Comparison of ENCODE assay signal across 8 cellular contexts in the genomic region with DNA sequence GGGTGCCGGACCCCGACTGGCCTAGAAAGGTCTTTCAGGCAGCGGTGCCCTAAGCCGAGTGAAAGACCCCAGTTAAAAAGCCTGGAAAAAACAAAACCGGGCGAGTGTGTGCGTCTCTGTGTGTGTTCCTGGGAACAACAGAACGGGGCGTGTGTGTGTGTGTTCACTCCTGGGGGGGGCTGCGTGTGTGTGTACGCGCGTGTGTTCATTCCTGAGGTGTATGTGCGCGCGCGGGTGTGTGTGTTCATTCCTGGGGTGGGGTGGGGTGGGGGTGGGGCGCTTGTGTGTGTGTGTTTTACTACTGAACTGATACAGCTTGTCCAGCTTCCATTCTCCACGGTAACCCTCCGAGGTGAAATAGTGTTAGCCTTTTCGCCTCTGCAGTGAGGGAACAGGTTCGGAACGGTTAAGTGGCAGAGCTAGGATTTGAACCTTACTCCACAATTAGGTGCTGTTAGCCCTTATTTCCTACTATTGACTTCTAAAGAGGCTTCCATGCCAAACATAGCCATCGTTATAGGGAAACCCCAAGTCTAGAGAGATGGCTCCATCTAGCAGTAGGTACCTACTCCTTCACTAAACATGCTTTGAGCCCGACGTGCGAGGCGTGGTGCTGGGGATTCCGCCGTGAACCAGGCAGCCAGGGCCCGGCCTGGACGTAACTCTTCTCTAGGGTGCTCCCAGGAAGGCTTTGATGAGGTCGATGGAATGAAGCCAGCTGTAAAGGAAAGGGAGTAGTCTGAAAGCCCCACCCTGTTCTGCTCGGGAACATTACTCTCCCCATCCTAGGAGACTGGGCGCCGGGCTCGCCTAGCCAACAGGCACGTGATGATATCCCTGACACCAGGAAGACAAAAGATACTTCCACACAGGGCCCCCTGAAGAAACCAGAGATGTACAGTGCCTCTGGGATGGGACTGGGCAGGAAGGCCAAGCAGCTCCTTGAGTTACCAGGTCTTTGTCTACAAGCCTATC. TPM values are rescaled to one million over a fixed set of nuclear protein-coding genes. Genes with fewer than 3 reads are reported as not detected.
DNase-seq lines count a peak whose midpoint lies in the region; ATAC-seq and TF ChIP-seq lines count a peak whose summit lies in the region.

No MANE protein-coding gene starts in this region.

- CTCF ChIA-PET in BJ (lab: Yijun Ruan, JAX): interaction anchor here (0.7 to 3.4 kb wide), 8 partner anchors 10 to 410 kb away, joined by 3 to 10 read pairs (median 4); no protein-coding TSS in a partner anchor

- peak overlapping the region; percentile 98 for H3K4me3 ChIP-seq in BJ (ENCODE audit: low read depth, low read length)

- peak; percentile 40 for ATAC-seq in GM18517 (IDR thresholded peaks at IDR 0.05; ENCODE audit: unreplicated experiment)
- ATAC-seq in left colon: peak; percentile 78
- ATAC-seq in stimulated activated naive CD8-positive, alpha-beta T cell treated with anti-CD3 and anti-CD28 coated beads, Interleukin-15, Interleukin-2, amounts not matched to agents 100 U/mL and 50 U/mL, for 24 hours: peak; percentile 36

- no peaks in the 10 kb centered on the region for H3K36me3 ChIP-seq in BJ (ENCODE audit: control insufficient read depth, insufficient read depth, low read length)

- TF ChIP-seq CTCF in BJ (IDR thresholded peaks at IDR 0.05; ENCODE audit: insufficient read depth, low read depth, low read length): no peak

- POLR2A ChIA-PET in BJ (lab: Charles Lee): interaction anchor here (0.5 kb wide), 1 partner anchor 102 kb away, joined by 5 read pairs; no protein-coding TSS in a partner anchor

- DNase-seq in BJ (ENCODE audit: low read depth) (no peak), HuH-7.5 (ENCODE audit: low spot score) (peak; percentile 41), RKO (ENCODE audit: low spot score) (peak; percentile 71), cerebellum (ENCODE audit: low spot score) (peak; percentile 16), left colon (peak; percentile 85 to 93)
- DNase-seq in stimulated activated naive CD8-positive, alpha-beta T cell treated with anti-CD3 and anti-CD28 coated beads, Interleukin-15, Interleukin-2, amounts not matched to agents 100 U/mL and 50 U/mL, for 24 hours: no peak
- no peak for DNase-seq in effector CD4-positive, alpha-beta T cell

- intact Hi-C loops in left colon (cut with DNase I, micrococcal nuclease): no loop called here

- no peaks in the 10 kb centered on the region for H3K27me3 ChIP-seq in BJ (ENCODE audit: control insufficient read depth, insufficient read depth, low read length)

RNA-seq across cellular contexts. Expression of a gene that starts 0.7 kb away (rescaled TPM):
- 183 and 496 TPM in 2 replicates for polyA plus RNA-seq in BJ (2011; rRNA removed)
- 61.2 and 62.3 TPM in 2 replicates for polyA minus RNA-seq in BJ (2011; rRNA and poly(A)+ RNA removed)
- total RNA-seq in cerebellum (167 TPM), left colon (100 to 1,000 TPM; 242 to 273 TPM)

RNA-seq across cellular contexts. Expression of a gene that starts 48.4 kb away (rescaled TPM):
- 77.1 and 121 TPM in 2 replicates for polyA plus RNA-seq in BJ (2011; rRNA removed)
- polyA minus RNA-seq in BJ (2011; rRNA and poly(A)+ RNA removed): 25.6 and 32.1 TPM in 2 replicates
- 98.4 TPM for total RNA-seq in cerebellum
- 100 to 1,000 TPM; 117 to 119 TPM for total RNA-seq in left colon

Comparison
In these comparisons a context has a peak if more than half of its experiments do, and no peak if none do; other contexts are left out.
1. DNase-seq: peak in HuH-7.5 (single experiment), RKO (single experiment), cerebellum (single experiment) and left colon (2 of 2); none in BJ (single experiment), stimulated activated naive CD8-positive, alpha-beta T cell treated with anti-CD3 and anti-CD28 coated beads, Interleukin-15, Interleukin-2, amounts not matched to agents 100 U/mL and 50 U/mL, for 24 hours (single experiment) and effector CD4-positive, alpha-beta T cell (single experiment).
2. Peak in every context shown above with its lines, with median percentiles within 50 percentile points of each other: ATAC-seq.